In the genomic region with DNA sequence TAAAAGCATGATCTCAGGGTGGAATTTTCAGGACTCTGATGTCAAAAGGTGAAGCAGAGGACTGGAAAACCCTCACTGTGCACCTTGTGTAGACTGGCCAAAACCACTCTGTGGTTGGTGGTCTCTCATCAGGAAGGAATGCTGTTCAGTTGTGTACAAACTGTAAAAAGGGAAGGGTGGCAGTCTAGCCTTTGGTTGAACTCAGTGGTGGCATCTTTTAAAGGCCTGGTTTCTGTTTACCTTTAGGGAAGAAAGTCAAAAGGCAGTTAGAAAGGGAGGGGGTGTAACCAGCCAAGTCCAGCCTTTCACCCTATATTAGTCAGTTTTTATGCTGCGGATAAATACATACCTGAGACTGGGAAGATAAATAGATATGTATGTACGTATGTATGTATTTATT, we compare ENCODE assay signal across 30 cellular contexts.
"Had no signal": no experiment of that assay in that cellular context is flagged by ENCODE, and none has a peak within 500 bp of the region (broad histone marks: within the 10 kb centered on the region; RNA-seq: fewer than 3 reads in every experiment).

No MANE protein-coding gene starts in this region.

- H3K27ac ChIP-seq: left ventricle myocardium inferior, neutrophil, prostate gland, sigmoid colon, thoracic aorta had no signal

- H3K4me3 Mint-ChIP-seq: activated CD4-positive, alpha-beta T cell treated with anti-CD3 and anti-CD28 coated beads, Interleukin-2, amount 10 ng/mL, durations not matched to agents 7 days and 5 days; activated CD8-positive, alpha-beta T cell treated with anti-CD3 and anti-CD28 coated beads for 36 hours; activated naive CD4-positive, alpha-beta T cell treated with anti-CD3 and anti-CD28 coated beads, Interleukin-2, amount 50 U/mL, for 24 hours; activated naive CD8-positive, alpha-beta T cell treated with anti-CD3 and anti-CD28 coated beads, Interleukin-2, amount 50 U/mL, for 24 hours; activated T-cell treated with anti-CD3 and anti-CD28 coated beads, Interleukin-2, amount 50 U/mL, for 4 hours; activated T-helper 17 cell treated with anti-CD3 and anti-CD28 coated beads, Interleukin-2, amount 50 U/mL, for 72 hours; nephron; stimulated activated effector memory CD8-positive, alpha-beta T cell treated with anti-CD3 and anti-CD28 coated beads, Interleukin-12 subunit alpha, Interleukin-12 subunit beta, amount 100 ng/mL, for 72 hours; stimulated activated naive CD8-positive, alpha-beta T cell treated with anti-CD3 and anti-CD28 coated beads, Interleukin-15, Interleukin-2, amounts not matched to agents 100 ng/mL and 50 ng/mL, for 24 hours; type B pancreatic cell had no signal

- FAIRE-seq: bronchial epithelial cell, colon, endometrium, frontal cortex, islet of Langerhans, small intestine had no signal

- DNase-seq: activated CD4-positive, alpha-beta T cell treated with anti-CD3 and anti-CD28 coated beads for 1 hour; activated CD4-positive, alpha-beta T cell treated with anti-CD3 and anti-CD28 coated beads, Interleukin-2, amount 10 ng/mL, durations not matched to agents 7 days and 5 days; activated CD8-positive, alpha-beta T cell treated with anti-CD3 and anti-CD28 coated beads for 36 hours; activated naive CD8-positive, alpha-beta T cell treated with anti-CD3 and anti-CD28 coated beads, Interleukin-2, amount 50 U/mL, for 24 hours; activated T-cell treated with anti-CD3 and anti-CD28 coated beads, Interleukin-2, amount 50 U/mL, for 4 hours; amygdala; dermis blood vessel endothelial cell; effector CD4-positive, alpha-beta T cell; glutamatergic neuron; left ventricle myocardium inferior; mucosa of descending colon; sigmoid colon; small intestine; stimulated activated CD4-positive, alpha-beta T cell treated with anti-CD3 and anti-CD28 coated beads, Interleukin-4, amount 100 ng/mL, for 24 hours; T-helper 2 cell had no signal

- H3K27me3 ChIP-seq: neutrophil, sigmoid colon had no signal

- H3K4me1 Mint-ChIP-seq: activated CD4-positive, alpha-beta T cell treated with anti-CD3 and anti-CD28 coated beads, Interleukin-2, amount 10 ng/mL, durations not matched to agents 7 days and 5 days; activated naive CD4-positive, alpha-beta T cell treated with anti-CD3 and anti-CD28 coated beads, Interleukin-2, amount 50 U/mL, for 24 hours; activated naive CD8-positive, alpha-beta T cell treated with anti-CD3 and anti-CD28 coated beads, Interleukin-2, amount 50 U/mL, for 24 hours; activated T-helper 17 cell treated with anti-CD3 and anti-CD28 coated beads, Interleukin-2, amount 50 U/mL, for 72 hours; stimulated activated effector memory CD8-positive, alpha-beta T cell treated with anti-CD3 and anti-CD28 coated beads, Interleukin-12 subunit alpha, Interleukin-12 subunit beta, amount 100 ng/mL, for 72 hours had no signal

- H3K27ac Mint-ChIP-seq: activated CD4-positive, alpha-beta T cell treated with anti-CD3 and anti-CD28 coated beads, Interleukin-2, amount 10 ng/mL, durations not matched to agents 7 days and 5 days; activated CD8-positive, alpha-beta T cell treated with anti-CD3 and anti-CD28 coated beads for 36 hours; activated naive CD4-positive, alpha-beta T cell treated with anti-CD3 and anti-CD28 coated beads, Interleukin-2, amount 50 U/mL, for 24 hours; activated naive CD8-positive, alpha-beta T cell treated with anti-CD3 and anti-CD28 coated beads, Interleukin-2, amount 50 U/mL, for 24 hours; activated T-helper 17 cell treated with anti-CD3 and anti-CD28 coated beads, Interleukin-2, amount 50 U/mL, for 72 hours; nephron; stimulated activated effector memory CD8-positive, alpha-beta T cell treated with anti-CD3 and anti-CD28 coated beads, Interleukin-12 subunit alpha, Interleukin-12 subunit beta, amount 100 ng/mL, for 72 hours; stimulated activated naive CD8-positive, alpha-beta T cell treated with anti-CD3 and anti-CD28 coated beads, Interleukin-15, Interleukin-2, amounts not matched to agents 100 ng/mL and 50 ng/mL, for 24 hours; type B pancreatic cell had no signal

- H3K9me3 ChIP-seq: mucosa of descending colon, neutrophil, prostate gland, sigmoid colon, thoracic aorta had no signal

- H3K4me1 ChIP-seq: left ventricle myocardium inferior, prostate gland, sigmoid colon had no signal

- H3K36me3 ChIP-seq: left ventricle myocardium inferior, neutrophil, prostate gland, sigmoid colon, thoracic aorta had no signal

- H3K4me3 ChIP-seq: left ventricle myocardium inferior, lung, mucosa of descending colon, prostate gland, sigmoid colon, thoracic aorta had no signal

- H3K9me3 Mint-ChIP-seq: activated CD4-positive, alpha-beta T cell treated with anti-CD3 and anti-CD28 coated beads, Interleukin-2, amount 10 ng/mL, durations not matched to agents 7 days and 5 days; activated CD8-positive, alpha-beta T cell treated with anti-CD3 and anti-CD28 coated beads for 36 hours; activated naive CD4-positive, alpha-beta T cell treated with anti-CD3 and anti-CD28 coated beads, Interleukin-2, amount 50 U/mL, for 24 hours; activated naive CD8-positive, alpha-beta T cell treated with anti-CD3 and anti-CD28 coated beads, Interleukin-2, amount 50 U/mL, for 24 hours; activated T-cell treated with anti-CD3 and anti-CD28 coated beads, Interleukin-2, amount 50 U/mL, for 4 hours; activated T-helper 17 cell treated with anti-CD3 and anti-CD28 coated beads, Interleukin-2, amount 50 U/mL, for 72 hours; nephron; stimulated activated effector memory CD8-positive, alpha-beta T cell treated with anti-CD3 and anti-CD28 coated beads, Interleukin-12 subunit alpha, Interleukin-12 subunit beta, amount 100 ng/mL, for 72 hours; stimulated activated naive CD8-positive, alpha-beta T cell treated with anti-CD3 and anti-CD28 coated beads, Interleukin-15, Interleukin-2, amounts not matched to agents 100 ng/mL and 50 ng/mL, for 24 hours; type B pancreatic cell had no signal

- H3K36me3 Mint-ChIP-seq: activated naive CD4-positive, alpha-beta T cell treated with anti-CD3 and anti-CD28 coated beads, Interleukin-2, amount 50 U/mL, for 24 hours; stimulated activated effector memory CD8-positive, alpha-beta T cell treated with anti-CD3 and anti-CD28 coated beads, Interleukin-12 subunit alpha, Interleukin-12 subunit beta, amount 100 ng/mL, for 72 hours; type B pancreatic cell had no signal
